27 cellular contexts compared by ENCODE assay signal in the genomic region with DNA sequence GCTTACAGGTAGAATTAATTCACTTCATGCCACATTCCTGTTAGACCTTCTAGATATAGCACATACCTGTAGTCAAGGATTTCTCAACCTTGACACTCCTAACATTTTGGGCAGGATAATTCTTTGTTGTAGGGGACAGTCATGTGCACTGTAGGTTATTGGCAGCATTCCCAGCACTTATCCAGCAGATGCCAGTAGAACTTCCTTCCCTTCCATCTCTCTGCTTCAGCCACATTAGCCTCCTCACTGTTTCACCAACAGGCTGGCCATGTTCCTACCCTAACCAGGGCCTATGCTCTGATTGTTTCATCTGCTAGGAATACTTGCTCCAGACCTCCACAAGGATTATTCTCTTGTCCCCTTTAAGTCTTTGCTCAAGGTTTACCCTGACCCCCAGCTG.
DNase-seq lines count a peak whose midpoint lies in the region; ATAC-seq and TF ChIP-seq lines count a peak whose summit lies in the region.
"Had no signal": no experiment of that assay in that cellular context is flagged by ENCODE, and none has a peak within 500 bp of the region (broad histone marks: within the 10 kb centered on the region; RNA-seq: fewer than 3 reads in every experiment).

No MANE protein-coding gene starts in this region.

- H3K27ac ChIP-seq in mesendoderm (ENCODE audit: low read depth, low read length), result no peak overlapping the region
- no peak overlapping the region for H3K27ac ChIP-seq in lower lobe of right lung
- H3K27ac ChIP-seq: right atrium auricular region, RWPE1, SK-N-MC, spleen, testis, vagina, WERI-Rb-1 had no signal

- H3K36me3 Mint-ChIP-seq in activated CD4-positive, alpha-beta memory T cell treated with anti-CD3 and anti-CD28 coated beads for 36 hours, result no peaks in the 10 kb centered on the region
- H3K36me3 Mint-ChIP-seq: brain, CD14-positive monocyte had no signal

- H4K8ac ChIP-seq in mesendoderm (ENCODE audit: low read depth, low read length), result no peak overlapping the region

- peaks cover 10% of the 10 kb centered on the region for H3K9me3 Mint-ChIP-seq in activated CD4-positive, alpha-beta memory T cell treated with anti-CD3 and anti-CD28 coated beads for 36 hours

- H3K4me3 ChIP-seq in mesendoderm (ENCODE audit: low read length), result no peak overlapping the region
- H3K4me3 ChIP-seq in lower lobe of right lung, result no peak overlapping the region
- H3K4me3 ChIP-seq: GM12878, MG63, right atrium auricular region, SK-N-MC, spleen, testis, vagina had no signal

- H4K5ac ChIP-seq in mesendoderm (ENCODE audit: low read length), result no peak overlapping the region

- H3K9ac ChIP-seq in mesendoderm (ENCODE audit: low read length), result no peak overlapping the region

- POLR2A ChIA-PET in activated CD4-positive, alpha-beta memory T cell treated with anti-CD3 and anti-CD28 coated beads for 36 hours (lab: Charles Lee), result no interaction called here

- no peak overlapping the region for H3K23ac ChIP-seq in mesendoderm (ENCODE audit: low read length)

- CTCF ChIA-PET in activated CD4-positive, alpha-beta memory T cell treated with anti-CD3 and anti-CD28 coated beads for 36 hours (lab: Charles Lee), result no interaction called here

- intact Hi-C loops in lower lobe of right lung (cut with DNase I), result no loop called here
- intact Hi-C loops in activated CD4-positive, alpha-beta memory T cell treated with anti-CD3 and anti-CD28 coated beads for 36 hours (cut with micrococcal nuclease), result no loop called here

- H3K27me3 Mint-ChIP-seq in activated CD4-positive, alpha-beta memory T cell treated with anti-CD3 and anti-CD28 coated beads for 36 hours, result no peaks in the 10 kb centered on the region
- H3K27me3 Mint-ChIP-seq: brain had no signal

- no peak overlapping the region for H3K4me2 ChIP-seq in mesendoderm (ENCODE audit: low read length)

- DNase-seq in NCI-H446 treated with DMSO at 0.1 percent for 48 hours (lab: John Stamatoyannopoulos, UW) (peak; percentile 2), NCI-H446 (lab: John Stamatoyannopoulos, UW) (no peak), LHCN-M2 (ENCODE audit: low read depth) (peak; percentile 4), cerebellum (ENCODE audit: low spot score) (peak; percentile 5), mesendoderm (peak; percentile 65), lower lobe of right lung (no peak)
- no peak for DNase-seq in activated CD4-positive, alpha-beta memory T cell treated with anti-CD3 and anti-CD28 coated beads for 36 hours
- DNase-seq: activated CD4-positive, alpha-beta T cell treated with anti-CD3 and anti-CD28 coated beads, Interleukin-2, amount 50 U/mL, for 48 hours; activated gamma-delta T cell treated with Interleukin-2 at 50 U/mL for 16 hours; effector memory CD4-positive, alpha-beta T cell; MG63; naive thymus-derived CD8-positive, alpha-beta T cell; NCI-H1436 treated with DMSO at 0.1 percent for 48 hours; NCI-H510A; spleen; stimulated activated CD4-positive, alpha-beta T cell treated with anti-CD3 and anti-CD28 coated beads, Interleukin-4, amount 100 ng/mL, for 1 hour; stimulated activated naive CD4-positive, alpha-beta T cell; testis; WERI-Rb-1 had no signal

- H3K36me3 ChIP-seq in mesendoderm (ENCODE audit: control insufficient read depth, insufficient read depth, low read length) (no peaks in the 10 kb centered on the region), lower lobe of right lung (no peaks in the 10 kb centered on the region)
- H3K36me3 ChIP-seq: MG63, right atrium auricular region, spleen, vagina, WERI-Rb-1 had no signal

- no peak overlapping the region for H2BK120ac ChIP-seq in mesendoderm (ENCODE audit: low read depth, low read length)

- H3K18ac ChIP-seq in mesendoderm (ENCODE audit: low read length), result no peak overlapping the region

- no peaks in the 10 kb centered on the region for H3K79me2 ChIP-seq in mesendoderm (ENCODE audit: control insufficient read depth, insufficient read depth, low read length)

- H3K9me3 ChIP-seq in lower lobe of right lung, result peaks cover 5% of the 10 kb centered on the region
- H3K9me3 ChIP-seq: MG63, testis, vagina had no signal

- H3K27ac Mint-ChIP-seq in activated CD4-positive, alpha-beta memory T cell treated with anti-CD3 and anti-CD28 coated beads for 36 hours, result no peak overlapping the region
- H3K27ac Mint-ChIP-seq: brain; naive thymus-derived CD8-positive, alpha-beta T cell had no signal

- no peaks in the 10 kb centered on the region for H3K79me1 ChIP-seq in mesendoderm (ENCODE audit: low read length)

- H3K56ac ChIP-seq in mesendoderm (ENCODE audit: low read length), result no peak overlapping the region

- H3K27me3 ChIP-seq in mesendoderm (ENCODE audit: insufficient read depth, low read length, poor library complexity) (no peaks in the 10 kb centered on the region), lower lobe of right lung (ENCODE audit: low read depth) (no peaks in the 10 kb centered on the region)
- H3K27me3 ChIP-seq: MG63, right atrium auricular region, spleen, testis, vagina had no signal

- H3K4me1 ChIP-seq in mesendoderm (ENCODE audit: control insufficient read depth, low read depth, low read length) (no peaks in the 10 kb centered on the region), lower lobe of right lung (no peaks in the 10 kb centered on the region)
- H3K4me1 ChIP-seq: right atrium auricular region, spleen, testis, vagina had no signal

- no peak overlapping the region for H2BK15ac ChIP-seq in mesendoderm (replicated peaks; ENCODE audit: low read depth)

- no peak overlapping the region for H2BK5ac ChIP-seq in mesendoderm (ENCODE audit: low read length)

- no peak for TF ChIP-seq CTCF in lower lobe of right lung (IDR thresholded peaks at IDR 0.05)

- no peak overlapping the region for H3K4me3 Mint-ChIP-seq in activated CD4-positive, alpha-beta memory T cell treated with anti-CD3 and anti-CD28 coated beads for 36 hours
- H3K4me3 Mint-ChIP-seq: brain; CD14-positive monocyte; naive thymus-derived CD8-positive, alpha-beta T cell had no signal

- ATAC-seq in lower lobe of right lung (no peak), GM21381 (IDR thresholded peaks at IDR 0.05; ENCODE audit: unreplicated experiment) (no peak)
- ATAC-seq: GM12878; naive thymus-derived CD8-positive, alpha-beta T cell had no signal

- H3K4ac ChIP-seq in mesendoderm (ENCODE audit: low read depth, low read length), result no peak overlapping the region

- H3K4me1 Mint-ChIP-seq in activated CD4-positive, alpha-beta memory T cell treated with anti-CD3 and anti-CD28 coated beads for 36 hours (ENCODE audit: low read depth), result no peaks in the 10 kb centered on the region
- H3K4me1 Mint-ChIP-seq: brain; CD14-positive monocyte; naive thymus-derived CD8-positive, alpha-beta T cell had no signal

- H2AK5ac ChIP-seq in mesendoderm (ENCODE audit: low read length), result no peak overlapping the region

Comparison
In these comparisons a context has a peak if more than half of its experiments do, and no peak if none do; other contexts are left out.
1. DNase-seq: peak in NCI-H446 treated with DMSO at 0.1 percent for 48 hours (single experiment), LHCN-M2 (single experiment), cerebellum (single experiment) and mesendoderm (single experiment); none in NCI-H446 (0 of 2), lower lobe of right lung (single experiment) and activated CD4-positive, alpha-beta memory T cell treated with anti-CD3 and anti-CD28 coated beads for 36 hours (single experiment).